In genomic region chr14:21256539-21257394, GRCh38 we compare ENCODE assay signal across 12 cellular contexts. TPM values are rescaled to one million over a fixed set of nuclear protein-coding genes. Genes with fewer than 3 reads are reported as not detected.
DNase-seq lines count a peak whose midpoint lies in the region; ATAC-seq, FAIRE-seq and TF ChIP-seq lines count a peak whose summit lies in the region.
"Had no signal": no experiment of that assay in that cellular context is flagged by ENCODE, and none has a peak within 500 bp of the region (broad histone marks: within the 10 kb centered on the region; RNA-seq: fewer than 3 reads in every experiment).

No MANE protein-coding gene starts in this region.

- peak; percentile 61 for DNase-seq in activated effector memory CD4-positive, alpha-beta T cell treated with anti-CD3 and anti-CD28 coated beads, Interleukin-2, amount 50 U/mL, for 16 hours
- no peak for DNase-seq in activated effector memory CD4-positive, alpha-beta T cell treated with Interleukin-2 at 50 U/mL for 16 hours
- no peak for DNase-seq in PC-9
- DNase-seq in endothelial cell (ENCODE audit: low spot score) = no peak
- DNase-seq in RCC 7860 (ENCODE audit: low spot score) = no peak
- no peak for DNase-seq in sigmoid colon
- DNase-seq: NCI-H510A treated with DMSO at 0.1 percent for 48 hours, uterus had no signal

- no peaks in the 10 kb centered on the region for H3K27me3 ChIP-seq in PC-9 (ENCODE audit: insufficient read depth, low read depth)
- no peaks in the 10 kb centered on the region for H3K27me3 ChIP-seq in sigmoid colon
- H3K27me3 ChIP-seq: uterus had no signal

- no peak overlapping the region for H3K4me2 ChIP-seq in PC-9

- FAIRE-seq in RCC 7860 (lab: Jason Lieb, UNC) = no peak

- no peak overlapping the region for H2AFZ ChIP-seq in PC-9

- H3K9me2 ChIP-seq in PC-9 (ENCODE audit: insufficient read depth) = no peaks in the 10 kb centered on the region

- TF ChIP-seq CTCF in PC-9 (conservative IDR thresholded peaks at IDR 0.05) = no peak
- no peak for TF ChIP-seq CTCF in endothelial cell (IDR thresholded peaks at IDR 0.05; ENCODE audit: unreplicated experiment)
- TF ChIP-seq CTCF in sigmoid colon (IDR thresholded peaks at IDR 0.05) = no peak

- POLR2A ChIA-PET in PC-9 (lab: Charles Lee; ENCODE audit: unreplicated experiment) = interaction anchor here (0.5 to 0.6 kb wide), 3 partner anchors 26 to 234 kb away, joined by 3 to 8 read pairs (median 5); no protein-coding TSS in a partner anchor

- no peak for ATAC-seq in stimulated activated memory B cell treated with anti-CD40 and anti-IgM and Interleukin-4, amounts not matched to agents 10 μg/mL and 1 μg/mL and 100 μg/mL, for 72 hours
- no peak for ATAC-seq in GM18873 (IDR thresholded peaks at IDR 0.05; ENCODE audit: low FRiP score, unreplicated experiment)

- CTCF ChIA-PET in PC-9 (lab: Charles Lee) = no interaction called here

- H3K79me2 ChIP-seq in PC-9 (ENCODE audit: low read depth) = peaks cover 100% of the 10 kb centered on the region

- no peak for TF ChIP-seq EP300 in sigmoid colon (IDR thresholded peaks at IDR 0.05)

- H3K27ac ChIP-seq in PC-9 (no peak overlapping the region), sigmoid colon (no peak overlapping the region)
- H3K27ac ChIP-seq: uterus had no signal

- peaks cover 5% of the 10 kb centered on the region for H3K27me3 Mint-ChIP-seq in endothelial cell (ENCODE audit: unreplicated experiment)
- H3K27me3 Mint-ChIP-seq in stimulated activated memory B cell treated with anti-CD40 and anti-IgM and Interleukin-4, amounts not matched to agents 10 μg/mL and 1 μg/mL and 100 μg/mL, for 72 hours = no peaks in the 10 kb centered on the region

- H3K4me3 Mint-ChIP-seq in endothelial cell (ENCODE audit: unreplicated experiment) = no peak overlapping the region
- H3K4me3 Mint-ChIP-seq in stimulated activated memory B cell treated with anti-CD40 and anti-IgM and Interleukin-4, amounts not matched to agents 10 μg/mL and 1 μg/mL and 100 μg/mL, for 72 hours = peak overlapping the region; percentile 32

- H3K4me1 Mint-ChIP-seq in endothelial cell (ENCODE audit: unreplicated experiment) = peaks cover 16% of the 10 kb centered on the region
- H3K4me1 Mint-ChIP-seq in stimulated activated memory B cell treated with anti-CD40 and anti-IgM and Interleukin-4, amounts not matched to agents 10 μg/mL and 1 μg/mL and 100 μg/mL, for 72 hours = peaks cover 66% of the 10 kb centered on the region

- BruUV-seq in PC-9 (replicated peaks; lab: Mats Ljungman, UMichigan) = TSS peak; percentile 3

- peaks cover 90% of the 10 kb centered on the region for H3F3A ChIP-seq in PC-9 (ENCODE audit: insufficient read depth, low read depth)

- intact Hi-C loops in PC-9 (cut with micrococcal nuclease; ENCODE audit: unreplicated experiment) = no loop called here
- intact Hi-C loops in sigmoid colon (cut with DNase I) = no loop called here

- peak overlapping the region; percentile 7 for H3K27ac Mint-ChIP-seq in endothelial cell (ENCODE audit: unreplicated experiment)
- H3K27ac Mint-ChIP-seq in stimulated activated memory B cell treated with anti-CD40 and anti-IgM and Interleukin-4, amounts not matched to agents 10 μg/mL and 1 μg/mL and 100 μg/mL, for 72 hours = peak overlapping the region; percentile 77

- peaks cover 98% of the 10 kb centered on the region for H4K20me1 ChIP-seq in PC-9 (ENCODE audit: insufficient read depth)

- H3K9me3 ChIP-seq in PC-9 (ENCODE audit: insufficient read depth, low read depth) (no peaks in the 10 kb centered on the region), sigmoid colon (no peaks in the 10 kb centered on the region)
- H3K9me3 ChIP-seq: uterus had no signal

- TF ChIP-seq POLR2A in sigmoid colon (IDR thresholded peaks at IDR 0.05) = no peak

- peaks cover 74% of the 10 kb centered on the region for H3K36me3 ChIP-seq in PC-9 (ENCODE audit: low read depth)
- H3K36me3 ChIP-seq in sigmoid colon = peaks cover 0 to 79% (median under 1%) of the 10 kb centered on the region in 4 donors
- H3K36me3 ChIP-seq: uterus had no signal

- WGBS in sigmoid colon, 2 donors = 90% methylated on average over 10 of the region's 10 CpGs

- H3K4me3 ChIP-seq in PC-9 (no peak overlapping the region), sigmoid colon (no peak overlapping the region)
- H3K4me3 ChIP-seq: uterus had no signal

- H3K4me1 ChIP-seq in PC-9 (replicated peaks; ENCODE audit: insufficient read depth) = peaks cover 9% of the 10 kb centered on the region; the same call in 1 of the 2 replicates
- H3K4me1 ChIP-seq in sigmoid colon = peaks cover 0 to 65% (median 51%) of the 10 kb centered on the region in 4 donors

- peaks cover 43% of the 10 kb centered on the region for H3K36me3 Mint-ChIP-seq in endothelial cell (ENCODE audit: low read depth, unreplicated experiment)
- H3K36me3 Mint-ChIP-seq in stimulated activated memory B cell treated with anti-CD40 and anti-IgM and Interleukin-4, amounts not matched to agents 10 μg/mL and 1 μg/mL and 100 μg/mL, for 72 hours = peaks cover 65% of the 10 kb centered on the region

- H3K9me3 Mint-ChIP-seq in endothelial cell (ENCODE audit: unreplicated experiment) = no peaks in the 10 kb centered on the region
- no peaks in the 10 kb centered on the region for H3K9me3 Mint-ChIP-seq in stimulated activated memory B cell treated with anti-CD40 and anti-IgM and Interleukin-4, amounts not matched to agents 10 μg/mL and 1 μg/mL and 100 μg/mL, for 72 hours

RNA-seq across cellular contexts. Expression of gene HNRNPC, which starts 12.5 kb away (rescaled TPM):
- total RNA-seq in PC-9 (2021) (486 and 550 TPM in 2 replicates), endothelial cell (ENCODE audit: unreplicated experiment) (601 TPM), sigmoid colon (100 to 1,000 TPM; 365 to 449 (median 404) TPM)
- 100 to 1,000 TPM; 369 to 645 (median 419) TPM for polyA plus RNA-seq in sigmoid colon

RNA-seq across cellular contexts. Expression of gene RPGRIP1, which starts 23.1 kb away (rescaled TPM):
- total RNA-seq in PC-9 (2021) = 0.75 and 2.1 TPM in 2 replicates
- total RNA-seq in endothelial cell (ENCODE audit: unreplicated experiment) = 1.5 TPM
- under 1 TPM in 1 of 4 donors, not detected in 3; 0.27 TPM for total RNA-seq in sigmoid colon
- polyA plus RNA-seq in sigmoid colon = under 1 TPM; 0.25 to 0.60 (median 0.46) TPM
- total RNA-seq: epithelial cell of proximal tubule; T-helper 2 cell treated with Interferon-gamma antibody and Interleukin-4, amounts not matched to agents 100 ng/mL and 5 ng/mL, for 36 hours had no signal
